Comparison of ENCODE assay signal across 9 cellular contexts in the genomic region with DNA sequence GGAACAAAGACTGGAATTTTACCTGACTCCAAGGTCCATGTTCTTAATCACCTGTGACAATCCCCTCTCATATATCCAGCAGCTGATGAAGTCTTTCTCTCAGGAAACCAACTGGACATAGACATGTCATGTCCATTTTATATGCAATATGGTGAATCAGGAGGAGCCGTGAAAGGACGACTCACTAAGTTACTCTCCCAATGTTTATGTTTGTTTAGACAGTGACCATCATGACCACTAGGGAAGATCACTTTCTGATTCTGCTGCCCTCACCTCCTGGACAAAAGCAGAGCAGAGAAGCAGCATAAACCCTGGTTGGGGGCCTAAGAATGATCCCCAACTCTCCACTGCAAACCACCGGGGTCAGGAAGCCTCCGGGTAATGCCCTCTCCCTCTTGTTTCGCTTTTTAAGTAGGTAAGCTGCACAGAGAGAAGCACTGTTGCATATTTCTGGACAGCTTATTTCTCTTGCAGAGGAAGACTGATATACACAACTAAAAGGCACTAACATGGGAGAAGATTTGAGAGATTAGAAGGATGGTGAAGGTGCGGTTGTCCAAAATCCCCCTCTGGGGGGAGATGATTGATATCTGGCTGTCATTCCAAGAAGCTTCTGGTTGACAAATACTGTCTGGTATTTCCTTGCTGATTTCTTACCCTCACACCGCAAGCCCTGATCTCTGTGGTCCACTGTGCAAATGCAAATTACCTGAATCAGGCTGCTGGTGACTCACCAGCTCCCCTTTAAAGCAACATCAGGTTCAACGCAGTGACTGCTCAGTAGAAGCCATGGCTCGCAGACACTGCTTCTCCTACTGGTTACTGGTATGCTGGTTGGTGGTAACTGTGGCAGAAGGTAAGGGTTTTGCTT. TPM values are rescaled to one million over a fixed set of nuclear protein-coding genes. Genes with fewer than 3 reads are reported as not detected.
DNase-seq lines count a peak whose midpoint lies in the region; ATAC-seq and TF ChIP-seq lines count a peak whose summit lies in the region.
"Had no signal": no experiment of that assay in that cellular context is flagged by ENCODE, and none has a peak within 500 bp of the region (broad histone marks: within the 10 kb centered on the region; RNA-seq: fewer than 3 reads in every experiment).

Gene ODAPH (plus strand): TSS at position 773 of the 871 bp plus-strand sequence. CDS start 17 bp downstream, at position 790.

- H3K4me1 ChIP-seq in ascending aorta: no peaks in the 10 kb centered on the region

- peak within 1 kb of the TSS in 1 of 2 donors; percentile 45 for H3K4me3 Mint-ChIP-seq in activated T-cell treated with anti-CD3 and anti-CD28 coated beads, Interleukin-2, amount 50 U/mL, for 72 hours

- no peaks in the 10 kb centered on the region for H3K36me3 Mint-ChIP-seq in activated T-cell treated with anti-CD3 and anti-CD28 coated beads, Interleukin-2, amount 50 U/mL, for 72 hours (ENCODE audit: insufficient read depth in 2 of 2)

- TF ChIP-seq CTCF in GM12864 (IDR thresholded peaks at IDR 0.05; ENCODE audit: low read depth, low read length, missing control alignments) (no peak), ascending aorta (IDR thresholded peaks at IDR 0.05) (no peak)

- H3K4me3 ChIP-seq in GM12864 (ENCODE audit: low read depth, low read length) (no peak within 1 kb of the TSS; the same call in 1 of the 2 replicates), ascending aorta (no peak within 1 kb of the TSS)
- H3K4me3 ChIP-seq: SJCRH30 had no signal

- no peak within 1 kb of the TSS for H3K27ac ChIP-seq in ascending aorta
- H3K27ac ChIP-seq: SJCRH30 had no signal

- intact Hi-C loops in ascending aorta (cut with DNase I): no loop called here

- no peaks in the 10 kb centered on the region for H3K36me3 ChIP-seq in ascending aorta
- H3K36me3 ChIP-seq: SJCRH30 had no signal

- no peak within 1 kb of the TSS for H3K27ac Mint-ChIP-seq in activated T-cell treated with anti-CD3 and anti-CD28 coated beads, Interleukin-2, amount 50 U/mL, for 72 hours

- peaks cover 8% of the 10 kb centered on the region for H3K27me3 Mint-ChIP-seq in activated T-cell treated with anti-CD3 and anti-CD28 coated beads, Interleukin-2, amount 50 U/mL, for 72 hours (ENCODE audit: low read depth)

- no peaks in the 10 kb centered on the region for H3K9me3 Mint-ChIP-seq in activated T-cell treated with anti-CD3 and anti-CD28 coated beads, Interleukin-2, amount 50 U/mL, for 72 hours

- no peaks in the 10 kb centered on the region for H3K27me3 ChIP-seq in ascending aorta
- H3K27me3 ChIP-seq: SJCRH30 had no signal

- H3K4me1 Mint-ChIP-seq in activated T-cell treated with anti-CD3 and anti-CD28 coated beads, Interleukin-2, amount 50 U/mL, for 72 hours (ENCODE audit: low read depth): no peaks in the 10 kb centered on the region

- ATAC-seq in GM21423 (IDR thresholded peaks at IDR 0.05; ENCODE audit: unreplicated experiment): peak; percentile 90
- ATAC-seq in HG03571 (IDR thresholded peaks at IDR 0.05; ENCODE audit: unreplicated experiment): peak; percentile 85
- peak; percentile 86 to 96 for ATAC-seq in activated T-cell treated with anti-CD3 and anti-CD28 coated beads, Interleukin-2, amount 50 U/mL, for 72 hours (replicated peaks in 1 of 2)

- no peaks in the 10 kb centered on the region for H3K9me3 ChIP-seq in ascending aorta
- H3K9me3 ChIP-seq: SJCRH30 had no signal

- DNase-seq in GM12864 (ENCODE audit: low read depth): peak; percentile 49
- peak; percentile 40 to 48 for DNase-seq in activated T-cell treated with anti-CD3 and anti-CD28 coated beads, Interleukin-2, amount 50 U/mL, for 72 hours
- DNase-seq in stimulated activated CD4-positive, alpha-beta T cell treated with anti-CD3 and anti-CD28 coated beads, Interleukin-1b, Interleukin-23, amount 100 ng/mL, for 48 hours: peak; percentile 19
- no peak for DNase-seq in medulla oblongata (ENCODE audit: extremely low spot score)
- no peak for DNase-seq in ascending aorta (ENCODE audit: low spot score in 2 of 2)
- no peak for DNase-seq in NCI-H510A treated with DMSO at 0.1 percent for 48 hours (lab: John Stamatoyannopoulos, UW)

RNA-seq across cellular contexts. Expression of gene ODAPH, which starts in this region (rescaled TPM):
- under 1 TPM in 1 of 2 donors, not detected in 1; 0.35 TPM for total RNA-seq in activated T-cell treated with anti-CD3 and anti-CD28 coated beads, Interleukin-2, amount 50 U/mL, for 72 hours
- not detected for total RNA-seq in ascending aorta

Comparison
In these comparisons a context has a peak if more than half of its experiments do, and no peak if none do; other contexts are left out.
1. Peak in DNase-seq and ATAC-seq in activated T-cell treated with anti-CD3 and anti-CD28 coated beads, Interleukin-2, amount 50 U/mL, for 72 hours; RNA of the gene not detected or under 1 TPM.
2. DNase-seq: peak in GM12864 (single experiment) and stimulated activated CD4-positive, alpha-beta T cell treated with anti-CD3 and anti-CD28 coated beads, Interleukin-1b, Interleukin-23, amount 100 ng/mL, for 48 hours (single experiment); none in medulla oblongata (single experiment), ascending aorta (0 of 2) and NCI-H510A treated with DMSO at 0.1 percent for 48 hours (single experiment).
3. Peak in every context shown above with its lines, with median percentiles within 50 percentile points of each other: ATAC-seq.